ENCODE assay signal across 8 cellular contexts in genomic region chr3:11770477-11771381, GRCh38.
A peak's percentile ranks its signal among the peaks of the same experiment; 100 is the strongest.
DNase-seq lines count a peak whose midpoint lies in the region; ATAC-seq and TF ChIP-seq lines count a peak whose summit lies in the region.

No MANE protein-coding gene starts in this region.

- H3K4me3 Mint-ChIP-seq in CD4-positive, alpha-beta memory T cell = peak overlapping the region; percentile 37 to 89 (median 61)
- H3K4me3 Mint-ChIP-seq in activated T-helper 1 cell treated with anti-CD3 and anti-CD28 coated beads, Interleukin-12 subunit alpha, Interleukin-12 subunit beta, Interleukin-2, Interleukin-4 antibody, amounts not matched to agents 30 ng/mL and 10 ng/mL and 1 ng/mL, durations not matched to agents 14 hours and 24 hours and 36 hours = peak overlapping the region; percentile 21
- H3K4me3 Mint-ChIP-seq in neural progenitor cell = peak overlapping the region; percentile 54

- CTCF ChIA-PET in CD4-positive, alpha-beta memory T cell (lab: Charles Lee; ENCODE audit: partially characterized antibody) = interaction anchor here (1.0 to 1.5 kb wide), 2 partner anchors 13 to 33 kb away, joined by 4 read pairs; no protein-coding TSS in a partner anchor
- CTCF ChIA-PET in PC-3 (lab: Charles Lee) = interaction anchor here (0.7 kb wide), 1 partner anchor 118 kb away, joined by 3 read pairs; no protein-coding TSS in a partner anchor

- DNase-seq in CD4-positive, alpha-beta memory T cell = peak; percentile 83 to 92 (median 88)
- DNase-seq in GM20000 (ENCODE audit: low spot score) = peak; percentile 88
- peak; percentile 83 for DNase-seq in HPDE6-E6E7 (ENCODE audit: extremely low spot score)
- DNase-seq in PC-3 = peak; percentile 97
- DNase-seq in activated T-helper 1 cell treated with anti-CD3 and anti-CD28 coated beads, Interleukin-12 subunit alpha, Interleukin-12 subunit beta, Interleukin-2, Interleukin-4 antibody, amounts not matched to agents 30 ng/mL and 10 ng/mL and 1 ng/mL, durations not matched to agents 14 hours and 24 hours and 36 hours (ENCODE audit: low spot score) = peak; percentile 82
- DNase-seq in fibroblast of mammary gland (ENCODE audit: low read depth) = peak; percentile 85
- DNase-seq in neural progenitor cell (ENCODE audit: low spot score) = peak; percentile 85
- DNase-seq in stomach = peak; percentile 91

- 24 to 29% (median 25%) methylated on average over 20 of the region's 20 CpGs for WGBS in stomach, 5 donors

- no peaks in the 10 kb centered on the region for H3K36me3 Mint-ChIP-seq in CD4-positive, alpha-beta memory T cell
- H3K36me3 Mint-ChIP-seq in activated T-helper 1 cell treated with anti-CD3 and anti-CD28 coated beads, Interleukin-12 subunit alpha, Interleukin-12 subunit beta, Interleukin-2, Interleukin-4 antibody, amounts not matched to agents 30 ng/mL and 10 ng/mL and 1 ng/mL, durations not matched to agents 14 hours and 24 hours and 36 hours (ENCODE audit: low read depth) = no peaks in the 10 kb centered on the region
- no peaks in the 10 kb centered on the region for H3K36me3 Mint-ChIP-seq in neural progenitor cell

- peak overlapping the region; percentile 4 to 25 for H3K4me3 ChIP-seq in CD4-positive, alpha-beta memory T cell (ENCODE audit: low read length in 2 of 2)
- H3K4me3 ChIP-seq in PC-3 (ENCODE audit: low read length) (peak overlapping the region; percentile 61), fibroblast of mammary gland (ENCODE audit: control insufficient read depth, low read depth, low read length) (no peak overlapping the region), neural progenitor cell (peak overlapping the region; percentile 6), stomach (peak overlapping the region in 2 of 4 donors; percentile 2 to 15)

- no peak for TF ChIP-seq CTCF in GM20000 (IDR thresholded peaks at IDR 0.05; ENCODE audit: extremely low read depth, missing control alignments)
- no peak for TF ChIP-seq CTCF in PC-3 (conservative IDR thresholded peaks at IDR 0.05; ENCODE audit: low read depth, low read length)
- no peak for TF ChIP-seq CTCF in fibroblast of mammary gland (conservative IDR thresholded peaks at IDR 0.05; ENCODE audit: control insufficient read depth, insufficient read depth, low read depth, low read length)
- TF ChIP-seq CTCF in neural progenitor cell (IDR thresholded peaks at IDR 0.05) = no peak
- no peak for TF ChIP-seq CTCF in stomach (IDR thresholded peaks at IDR 0.05)

- no peaks in the 10 kb centered on the region for H3K9me2 ChIP-seq in PC-3 (replicated peaks; ENCODE audit: low read length)

- intact Hi-C loops in CD4-positive, alpha-beta memory T cell (cut with micrococcal nuclease) = loop anchor here (1.0 kb wide), 1 partner anchor 51 kb away; no protein-coding TSS in a partner anchor
- intact Hi-C loops in PC-3 (cut with micrococcal nuclease) (no loop called here), stomach (cut with DNase I; ENCODE audit: low total_unique reads) (no loop called here)
- intact Hi-C loops in activated T-helper 1 cell treated with anti-CD3 and anti-CD28 coated beads, Interleukin-12 subunit alpha, Interleukin-12 subunit beta, Interleukin-2, Interleukin-4 antibody, amounts not matched to agents 30 ng/mL and 10 ng/mL and 1 ng/mL, durations not matched to agents 14 hours and 24 hours and 36 hours (cut with micrococcal nuclease) = loop anchor here (1.0 to 5.0 kb wide), 6 partner anchors 15 to 892 kb away; partner anchors contain the start of gene RAF1

- no peaks in the 10 kb centered on the region for H3K27me3 ChIP-seq in CD4-positive, alpha-beta memory T cell (ENCODE audit: insufficient read depth, low read length)
- H3K27me3 ChIP-seq in PC-3 (ENCODE audit: low read length) (no peaks in the 10 kb centered on the region), neural progenitor cell (no peaks in the 10 kb centered on the region), stomach (no peaks in the 10 kb centered on the region)

- H3K79me2 ChIP-seq in PC-3 (ENCODE audit: low read length) (no peaks in the 10 kb centered on the region), neural progenitor cell (ENCODE audit: low read depth) (no peaks in the 10 kb centered on the region)

- TSS peak; percentile 99 for BruUV-seq in PC-3 (replicated peaks; lab: Mats Ljungman, UMichigan)

- TF ChIP-seq POLR2A in stomach (IDR thresholded peaks at IDR 0.05) = no peak

- peak; percentile 87 for ATAC-seq in PC-3

- H3K4me1 ChIP-seq in CD4-positive, alpha-beta memory T cell (ENCODE audit: insufficient read depth, low read length) = peaks cover 18% of the 10 kb centered on the region
- peaks cover 35% of the 10 kb centered on the region for H3K4me1 ChIP-seq in PC-3 (ENCODE audit: insufficient read depth, low read length)
- H3K4me1 ChIP-seq in neural progenitor cell = peaks cover 4% of the 10 kb centered on the region
- peaks cover 11 to 16% (median 14%) of the 10 kb centered on the region in 4 donors for H3K4me1 ChIP-seq in stomach

- no peaks in the 10 kb centered on the region for H3K27me3 Mint-ChIP-seq in CD4-positive, alpha-beta memory T cell
- H3K27me3 Mint-ChIP-seq in activated T-helper 1 cell treated with anti-CD3 and anti-CD28 coated beads, Interleukin-12 subunit alpha, Interleukin-12 subunit beta, Interleukin-2, Interleukin-4 antibody, amounts not matched to agents 30 ng/mL and 10 ng/mL and 1 ng/mL, durations not matched to agents 14 hours and 24 hours and 36 hours (ENCODE audit: insufficient read depth) = no peaks in the 10 kb centered on the region
- no peaks in the 10 kb centered on the region for H3K27me3 Mint-ChIP-seq in neural progenitor cell (ENCODE audit: insufficient read depth, low read depth)

- no peaks in the 10 kb centered on the region for H3K9me3 Mint-ChIP-seq in CD4-positive, alpha-beta memory T cell
- H3K9me3 Mint-ChIP-seq in activated T-helper 1 cell treated with anti-CD3 and anti-CD28 coated beads, Interleukin-12 subunit alpha, Interleukin-12 subunit beta, Interleukin-2, Interleukin-4 antibody, amounts not matched to agents 30 ng/mL and 10 ng/mL and 1 ng/mL, durations not matched to agents 14 hours and 24 hours and 36 hours = no peaks in the 10 kb centered on the region
- H3K9me3 Mint-ChIP-seq in neural progenitor cell = no peaks in the 10 kb centered on the region

- POLR2A ChIA-PET in CD4-positive, alpha-beta memory T cell (lab: Charles Lee; ENCODE audit: partially characterized antibody) = interaction anchor here (0.9 to 1.5 kb wide), 5 partner anchors 14 to 127 kb away, joined by 3 to 12 read pairs (median 6); partner anchors contain the start of genes TAMM41 and VGLL4
- POLR2A ChIA-PET in PC-3 (lab: Charles Lee; ENCODE audit: unreplicated experiment) = interaction anchor here (0.6 kb wide), 2 partner anchors 110 to 421 kb away, joined by 4 read pairs; no protein-coding TSS in a partner anchor

- H3F3A ChIP-seq in PC-3 (ENCODE audit: low read length, unreplicated experiment) (peaks cover 5% of the 10 kb centered on the region), neural progenitor cell (ENCODE audit: low read depth) (peaks cover 4% of the 10 kb centered on the region)

- H3K36me3 ChIP-seq in CD4-positive, alpha-beta memory T cell (ENCODE audit: insufficient read depth, low read length) = no peaks in the 10 kb centered on the region
- H3K36me3 ChIP-seq in PC-3 (ENCODE audit: low read depth, low read length) = no peaks in the 10 kb centered on the region
- H3K36me3 ChIP-seq in neural progenitor cell = no peaks in the 10 kb centered on the region
- no peaks in the 10 kb centered on the region for H3K36me3 ChIP-seq in stomach

- TF ChIP-seq EP300 in stomach (IDR thresholded peaks at IDR 0.05) = no peak

- peak overlapping the region; percentile 36 for H3K27ac ChIP-seq in CD4-positive, alpha-beta memory T cell (ENCODE audit: low read depth, low read length)
- peak overlapping the region; percentile 93 for H3K27ac ChIP-seq in PC-3 (ENCODE audit: low read length)
- no peak overlapping the region for H3K27ac ChIP-seq in neural progenitor cell
- H3K27ac ChIP-seq in stomach = peak overlapping the region in 4 of 5 donors; percentile 33 to 70 (median 59)

- H3K27ac Mint-ChIP-seq in CD4-positive, alpha-beta memory T cell = peak overlapping the region; percentile 58 to 94 (median 82)
- H3K27ac Mint-ChIP-seq in activated T-helper 1 cell treated with anti-CD3 and anti-CD28 coated beads, Interleukin-12 subunit alpha, Interleukin-12 subunit beta, Interleukin-2, Interleukin-4 antibody, amounts not matched to agents 30 ng/mL and 10 ng/mL and 1 ng/mL, durations not matched to agents 14 hours and 24 hours and 36 hours = peak overlapping the region; percentile 82
- H3K27ac Mint-ChIP-seq in neural progenitor cell = peak overlapping the region; percentile 3

- H3K4me1 Mint-ChIP-seq in CD4-positive, alpha-beta memory T cell = peaks cover 10 to 25% (median 16%) of the 10 kb centered on the region in 4 donors
- H3K4me1 Mint-ChIP-seq in activated T-helper 1 cell treated with anti-CD3 and anti-CD28 coated beads, Interleukin-12 subunit alpha, Interleukin-12 subunit beta, Interleukin-2, Interleukin-4 antibody, amounts not matched to agents 30 ng/mL and 10 ng/mL and 1 ng/mL, durations not matched to agents 14 hours and 24 hours and 36 hours (ENCODE audit: low read depth) = peaks cover 20% of the 10 kb centered on the region
- peaks cover 20% of the 10 kb centered on the region for H3K4me1 Mint-ChIP-seq in neural progenitor cell

- H3K4me2 ChIP-seq in PC-3 (ENCODE audit: low read length) (peak overlapping the region; percentile 83), neural progenitor cell (peak overlapping the region; percentile 54)

- H2AFZ ChIP-seq in PC-3 (ENCODE audit: low read length) = peak overlapping the region; percentile 80
- peak overlapping the region; percentile 11 for H2AFZ ChIP-seq in neural progenitor cell (replicated peaks)

- H3K9me3 ChIP-seq in CD4-positive, alpha-beta memory T cell (ENCODE audit: control insufficient read depth in 1 of 2, low read length in 2 of 2) = no peaks in the 10 kb centered on the region
- H3K9me3 ChIP-seq in PC-3 (ENCODE audit: low read length) = no peaks in the 10 kb centered on the region
- H3K9me3 ChIP-seq in neural progenitor cell (ENCODE audit: low read depth) = no peaks in the 10 kb centered on the region
- H3K9me3 ChIP-seq in stomach = no peaks in the 10 kb centered on the region

- H4K20me1 ChIP-seq in PC-3 (ENCODE audit: low read length) (no peaks in the 10 kb centered on the region), neural progenitor cell (ENCODE audit: low read depth) (no peaks in the 10 kb centered on the region)

- H3K9ac ChIP-seq in PC-3 (ENCODE audit: low read length) (peak overlapping the region; percentile 58), neural progenitor cell (no peak overlapping the region)

Comparison
In these comparisons a context has a peak if more than half of its experiments do, and no peak if none do; other contexts are left out.
1. H3K27ac Mint-ChIP-seq: peak in every context shown above with its lines; median percentile 82 in CD4-positive, alpha-beta memory T cell; 82 in activated T-helper 1 cell treated with anti-CD3 and anti-CD28 coated beads, Interleukin-12 subunit alpha, Interleukin-12 subunit beta, Interleukin-2, Interleukin-4 antibody, amounts not matched to agents 30 ng/mL and 10 ng/mL and 1 ng/mL, durations not matched to agents 14 hours and 24 hours and 36 hours; 3 in neural progenitor cell.
2. intact Hi-C loops: an anchor here in CD4-positive, alpha-beta memory T cell (1.0 kb wide) and activated T-helper 1 cell treated with anti-CD3 and anti-CD28 coated beads, Interleukin-12 subunit alpha, Interleukin-12 subunit beta, Interleukin-2, Interleukin-4 antibody, amounts not matched to agents 30 ng/mL and 10 ng/mL and 1 ng/mL, durations not matched to agents 14 hours and 24 hours and 36 hours (1.0 to 5.0 kb wide); none called in PC-3 and stomach.